In genomic region chr13:30441304-30441703, GRCh38 we compare ENCODE assay signal across 17 cellular contexts. TPM values are rescaled to one million over a fixed set of nuclear protein-coding genes. Genes with fewer than 3 reads are reported as not detected.
DNase-seq lines count a peak whose midpoint lies in the region; ATAC-seq, FAIRE-seq and TF ChIP-seq lines count a peak whose summit lies in the region.
"Had no signal": no experiment of that assay in that cellular context is flagged by ENCODE, and none has a peak within 500 bp of the region (broad histone marks: within the 10 kb centered on the region; RNA-seq: fewer than 3 reads in every experiment).

No MANE protein-coding gene starts in this region.

- no peak for TF ChIP-seq RAD21 in GM12878 (IDR thresholded peaks at IDR 0.05; ENCODE audit: insufficient read depth, low read depth, low read length)

- H4K20me1 ChIP-seq in GM12878 (ENCODE audit: control insufficient read depth, insufficient read depth): no peaks in the 10 kb centered on the region

- H3K4me1 Mint-ChIP-seq in activated naive CD8-positive, alpha-beta T cell treated with anti-CD3 and anti-CD28 coated beads, Interleukin-2, amount 10 ng/mL, durations not matched to agents 7 days and 5 days: peaks cover 6% of the 10 kb centered on the region
- H3K4me1 Mint-ChIP-seq in activated naive CD8-positive, alpha-beta T cell treated with anti-CD3 and anti-CD28 coated beads for 36 hours: peaks cover 19% of the 10 kb centered on the region

- TF ChIP-seq POLR2A in GM12878 (IDR thresholded peaks at IDR 0.05; ENCODE audit: low read depth, low read length): no peak
- TF ChIP-seq POLR2A in spleen (IDR thresholded peaks at IDR 0.05): no peak

- no peak overlapping the region for H3K27ac Mint-ChIP-seq in activated naive CD8-positive, alpha-beta T cell treated with anti-CD3 and anti-CD28 coated beads, Interleukin-2, amount 10 ng/mL, durations not matched to agents 7 days and 5 days
- H3K27ac Mint-ChIP-seq in activated naive CD8-positive, alpha-beta T cell treated with anti-CD3 and anti-CD28 coated beads for 36 hours: no peak overlapping the region

- no peak for DNase-seq in activated naive CD8-positive, alpha-beta T cell treated with anti-CD3 and anti-CD28 coated beads, Interleukin-2, amount 10 ng/mL, durations not matched to agents 7 days and 5 days
- no peak for DNase-seq in activated naive CD8-positive, alpha-beta T cell treated with anti-CD3 and anti-CD28 coated beads for 36 hours
- DNase-seq in GM12878 (ENCODE audit: low read depth, low spot score) (no peak), spleen (no peak)
- DNase-seq: activated CD4-positive, CD25-positive, alpha-beta regulatory T cell treated with anti-CD3 and anti-CD28 coated beads, Interleukin-2, amount 50 U/mL, for 72 hours; brain microvascular endothelial cell; NCI-H2171 treated with DMSO at 0.1 percent for 48 hours; psoas muscle had no signal

- POLR2A ChIA-PET in activated naive CD8-positive, alpha-beta T cell treated with anti-CD3 and anti-CD28 coated beads, Interleukin-2, amount 10 ng/mL, durations not matched to agents 7 days and 5 days (lab: Charles Lee): interaction anchor here (1.0 kb wide), 1 partner anchor 15 kb away, joined by 3 read pairs; no protein-coding TSS in a partner anchor
- POLR2A ChIA-PET in GM12878 (lab: Charles Lee): interaction anchor here (1.2 to 5.6 kb wide), 4 partner anchors 11 to 68 kb away, joined by 3 to 57 read pairs (median 26); no protein-coding TSS in a partner anchor

- no peaks in the 10 kb centered on the region for H3K36me3 ChIP-seq in GM12878 (ENCODE audit: control insufficient read depth in 2 of 2, insufficient read depth in 2 of 2, low read length in 1 of 2)
- no peaks in the 10 kb centered on the region for H3K36me3 ChIP-seq in spleen
- H3K36me3 ChIP-seq: brain microvascular endothelial cell, gastroesophageal sphincter had no signal

- WGBS in GM12878 (ENCODE audit: insufficient coverage, insufficient replicate concordance, low lambda C conversion rate, missing lambda C conversion rate): 33% methylated on average over 3 of the region's 3 CpGs
- 38 to 46% (median 43%) methylated on average over 3 of the region's 3 CpGs for WGBS in spleen, 5 donors

- intact Hi-C loops in GM12878 (cut with micrococcal nuclease; ENCODE audit: unreplicated experiment) (loop anchor here (2.0 kb wide), 1 partner anchor 19 kb away; the partner anchor contains the start of gene UBE2L5), spleen (cut with DNase I; ENCODE audit: low total_unique reads) (no loop called here)

- TF ChIP-seq CTCF in GM12878 (IDR thresholded peaks at IDR 0.05 in 2 of 3, conservative IDR thresholded peaks at IDR 0.05 in 1 of 3; ENCODE audit: control insufficient read depth in 2 of 3, extremely low read depth in 1 of 3, insufficient read depth in 1 of 3, low read depth in 3 of 3, low read length in 3 of 3): no peak
- TF ChIP-seq CTCF in spleen (IDR thresholded peaks at IDR 0.05 in 8 of 11, conservative IDR thresholded peaks at IDR 0.05 in 3 of 11): no peak

- no peak overlapping the region for H3K4me3 Mint-ChIP-seq in activated naive CD8-positive, alpha-beta T cell treated with anti-CD3 and anti-CD28 coated beads, Interleukin-2, amount 10 ng/mL, durations not matched to agents 7 days and 5 days
- no peak overlapping the region for H3K4me3 Mint-ChIP-seq in activated naive CD8-positive, alpha-beta T cell treated with anti-CD3 and anti-CD28 coated beads for 36 hours

- H3K36me3 Mint-ChIP-seq in activated naive CD8-positive, alpha-beta T cell treated with anti-CD3 and anti-CD28 coated beads, Interleukin-2, amount 10 ng/mL, durations not matched to agents 7 days and 5 days: no peaks in the 10 kb centered on the region
- no peaks in the 10 kb centered on the region for H3K36me3 Mint-ChIP-seq in activated naive CD8-positive, alpha-beta T cell treated with anti-CD3 and anti-CD28 coated beads for 36 hours

- H2AFZ ChIP-seq in GM12878 (ENCODE audit: control insufficient read depth, low read depth, low read length): peak overlapping the region; percentile 43; the same call in 1 of the 2 replicates

- BruUV-seq in GM12878 (replicated peaks; lab: Mats Ljungman, UMichigan): no TSS peak

- H3K27ac ChIP-seq in GM12878 (ENCODE audit: control insufficient read depth, insufficient read depth) (no peak overlapping the region), spleen (peak overlapping the region in 2 of 8 donors; percentile 26 to 34)
- H3K27ac ChIP-seq: brain microvascular endothelial cell, gastroesophageal sphincter, HL-60, psoas muscle had no signal

- in situ Hi-C loops in GM12878 (cut with MboI): no loop called here

- peak; percentile 47 for ATAC-seq in activated naive CD8-positive, alpha-beta T cell treated with anti-CD3 and anti-CD28 coated beads, Interleukin-2, amount 10 ng/mL, durations not matched to agents 7 days and 5 days (ENCODE audit: low read depth)
- ATAC-seq in HG03457 (IDR thresholded peaks at IDR 0.05; ENCODE audit: unreplicated experiment): peak; percentile 31
- peak; percentile 33 for ATAC-seq in GM12878
- ATAC-seq in GM19397 (IDR thresholded peaks at IDR 0.05; ENCODE audit: unreplicated experiment): no peak
- no peak for ATAC-seq in esophagus mucosa
- no peak for ATAC-seq in GM21360 (IDR thresholded peaks at IDR 0.05; ENCODE audit: unreplicated experiment)
- ATAC-seq: gastroesophageal sphincter, psoas muscle, SK-N-SH treated with all-trans-retinoic acid at 6 μM for 48 hours had no signal

- H3K9me3 Mint-ChIP-seq in activated naive CD8-positive, alpha-beta T cell treated with anti-CD3 and anti-CD28 coated beads, Interleukin-2, amount 10 ng/mL, durations not matched to agents 7 days and 5 days: no peaks in the 10 kb centered on the region
- no peaks in the 10 kb centered on the region for H3K9me3 Mint-ChIP-seq in activated naive CD8-positive, alpha-beta T cell treated with anti-CD3 and anti-CD28 coated beads for 36 hours

- no peaks in the 10 kb centered on the region; the same call in 2 of the 3 replicates for H3K9me3 ChIP-seq in GM12878 (replicated peaks; ENCODE audit: control insufficient read depth, insufficient read depth, low read length)
- no peaks in the 10 kb centered on the region for H3K9me3 ChIP-seq in spleen
- H3K9me3 ChIP-seq: gastroesophageal sphincter, psoas muscle had no signal

- SMC1A ChIA-PET in GM12878 (lab: Charles Lee; ENCODE audit: uncharacterized antibody, unreplicated experiment): interaction anchor here (1.1 to 9.1 kb wide), 9 partner anchors 10 to 299 kb away, joined by 3 to 155 read pairs (median 27); no protein-coding TSS in a partner anchor

- RAD21 ChIA-PET in GM12878 (lab: Charles Lee; ENCODE audit: unreplicated experiment): interaction anchor here (1.3 to 7.4 kb wide), 7 partner anchors 11 to 68 kb away, joined by 4 to 89 read pairs (median 10); partner anchors contain the start of gene UBE2L5

- no peak overlapping the region for H3K9ac ChIP-seq in GM12878 (ENCODE audit: control insufficient read depth, insufficient read depth, low read length)

- H3K27me3 ChIP-seq in GM12878 (replicated peaks in 1 of 2; ENCODE audit: control insufficient read depth in 2 of 2, insufficient read depth in 2 of 2, low read length in 1 of 2) (no peaks in the 10 kb centered on the region), spleen (replicated peaks in 1 of 7) (no peaks in the 10 kb centered on the region)
- H3K27me3 ChIP-seq: gastroesophageal sphincter had no signal

- FAIRE-seq in GM12878 (lab: Jason Lieb, UNC): no peak

- H3K4me3 ChIP-seq in GM12878 (no peak overlapping the region), spleen (no peak overlapping the region)
- H3K4me3 ChIP-seq: gastroesophageal sphincter, psoas muscle had no signal

- peaks cover 1% of the 10 kb centered on the region; the same call in 1 of the 2 replicates for H3K79me2 ChIP-seq in GM12878 (ENCODE audit: control insufficient read depth, insufficient read depth, low read length)

- H3K4me1 ChIP-seq in GM12878 (ENCODE audit: control insufficient read depth, insufficient read depth, low read length): peaks cover 41% of the 10 kb centered on the region
- H3K4me1 ChIP-seq in spleen: peaks cover 8 to 53% (median 37%) of the 10 kb centered on the region in 6 donors

- H3K27me3 Mint-ChIP-seq in activated naive CD8-positive, alpha-beta T cell treated with anti-CD3 and anti-CD28 coated beads, Interleukin-2, amount 10 ng/mL, durations not matched to agents 7 days and 5 days: peaks cover 16% of the 10 kb centered on the region
- H3K27me3 Mint-ChIP-seq in activated naive CD8-positive, alpha-beta T cell treated with anti-CD3 and anti-CD28 coated beads for 36 hours: peaks cover 13% of the 10 kb centered on the region

- no peak for TF ChIP-seq EP300 in GM12878 (IDR thresholded peaks at IDR 0.05; ENCODE audit: borderline replicate concordance in 1 of 2, control insufficient read depth in 1 of 2, low read depth in 2 of 2, low read length in 2 of 2)

- CTCF ChIA-PET in GM12878 (lab: Yijun Ruan, JAX): interaction anchor here (1.1 to 6.5 kb wide), 5 partner anchors 10 to 90 kb away, joined by 3 to 61 read pairs (median 5); no protein-coding TSS in a partner anchor

- H3K4me2 ChIP-seq in GM12878 (ENCODE audit: control insufficient read depth, insufficient read depth): no peak overlapping the region

RNA-seq across cellular contexts. Expression of gene UBE2L5, which starts 19.0 kb away (rescaled TPM):
- not detected for total RNA-seq in activated naive CD8-positive, alpha-beta T cell treated with anti-CD3 and anti-CD28 coated beads, Interleukin-2, amount 10 ng/mL, durations not matched to agents 7 days and 5 days
- not detected for total RNA-seq in activated naive CD8-positive, alpha-beta T cell treated with anti-CD3 and anti-CD28 coated beads for 36 hours
- 0.78 TPM in 1 of 2 replicates, not detected in the other for total RNA-seq in GM12878 (2013; cell fraction: nucleolus; rRNA removed)
- total RNA-seq in GM12878 (2014; rRNA removed): 0.06 and 0.11 TPM in 2 replicates
- total RNA-seq in GM12878 (2014; rRNA removed; fragmentation: Illumina TruSeq; extraction: Trizol): not detected in 2 replicates
- not detected in 2 replicates for total RNA-seq in GM12878 (2021)
- polyA plus RNA-seq in GM12878 (2011; ENCODE audit: low read depth): 1.0 TPM
- 0.22 and 0.32 TPM in 2 replicates for polyA plus RNA-seq in GM12878 (2011; rRNA removed)
- not detected in 2 replicates for polyA plus RNA-seq in GM12878 (2011; cell fraction: cytosol; rRNA removed)
- polyA plus RNA-seq in GM12878 (2011; cell fraction: nucleus; rRNA removed): 0.13 TPM in 1 of 2 replicates, not detected in the other
- 0.13 and 0.34 TPM in 2 replicates for polyA plus RNA-seq in GM12878 (2012)
- polyA plus RNA-seq in GM12878 (2014; fragmentation: Illumina TruSeq; extraction: Trizol): 0.29 TPM in 1 of 2 replicates, not detected in the other
- polyA plus RNA-seq in GM12878 (2014; fragmentation: Nextera tagmentation; extraction: Ambion mirVana): under 1 TPM; 0.03 to 0.11 TPM
- polyA plus RNA-seq in GM12878 (2014; rRNA removed): 1.1 TPM in 1 of 2 replicates, not detected in the other
- polyA plus RNA-seq in GM12878 (2016; fragmentation: Nextera tagmentation; extraction: Ambion mirVana): under 1 TPM; 0.17 to 0.21 TPM
- not detected in 2 replicates for polyA minus RNA-seq in GM12878 (2011; rRNA and poly(A)+ RNA removed)
- polyA minus RNA-seq in GM12878 (2011; cell fraction: cytosol; rRNA and poly(A)+ RNA removed): not detected in 2 replicates
- not detected in 2 replicates for polyA minus RNA-seq in GM12878 (2011; cell fraction: nucleus; rRNA and poly(A)+ RNA removed)
- not detected for total RNA-seq in spleen
- under 1 TPM in 1 of 3 donors, not detected in 2; 0.05 TPM for polyA plus RNA-seq in spleen
- not detected for total RNA-seq in esophagus mucosa
- total RNA-seq: Daoy, psoas muscle, ureter had no signal
- polyA plus RNA-seq: psoas muscle had no signal

RNA-seq across cellular contexts. Expression of gene HMGB1, which starts 24.4 kb away (rescaled TPM):
- total RNA-seq in activated naive CD8-positive, alpha-beta T cell treated with anti-CD3 and anti-CD28 coated beads, Interleukin-2, amount 10 ng/mL, durations not matched to agents 7 days and 5 days: 100 to 1,000 TPM; 483 to 504 TPM
- 100 to 1,000 TPM; 804 to 850 TPM for total RNA-seq in activated naive CD8-positive, alpha-beta T cell treated with anti-CD3 and anti-CD28 coated beads for 36 hours
- total RNA-seq in GM12878 (2013; cell fraction: nucleolus; rRNA removed): 204 and 210 TPM in 2 replicates
- total RNA-seq in GM12878 (2014; rRNA removed) (550 and 625 TPM in 2 replicates), GM12878 (2014; rRNA removed; fragmentation: Illumina TruSeq; extraction: Trizol) (1,176 and 1,210 TPM in 2 replicates), GM12878 (2021) (573 and 591 TPM in 2 replicates), spleen (100 to 1,000 TPM; 221 to 400 (median 295) TPM), esophagus mucosa (271 TPM)
- 338 TPM for polyA plus RNA-seq in GM12878 (2011; ENCODE audit: low read depth)
- polyA plus RNA-seq in GM12878 (2011; rRNA removed) (365 and 533 TPM in 2 replicates), GM12878 (2014; fragmentation: Illumina TruSeq; extraction: Trizol) (1,581 and 1,586 TPM in 2 replicates), GM12878 (2014; fragmentation: Nextera tagmentation; extraction: Ambion mirVana) (1,000 to 10,000 TPM; 2,416 to 2,529 TPM), GM12878 (2014; rRNA removed) (709 and 796 TPM in 2 replicates), GM12878 (2016; fragmentation: Nextera tagmentation; extraction: Ambion mirVana) (1,000 to 10,000 TPM; 1,596 to 1,698 TPM), spleen (100 to 1,000 TPM; 295 to 528 (median 353) TPM)
- 127 and 129 TPM in 2 replicates for polyA plus RNA-seq in GM12878 (2011; cell fraction: cytosol; rRNA removed)
- 131 and 184 TPM in 2 replicates for polyA plus RNA-seq in GM12878 (2011; cell fraction: nucleus; rRNA removed)
- polyA plus RNA-seq in GM12878 (2012): 334 and 381 TPM in 2 replicates
- polyA minus RNA-seq in GM12878 (2011; rRNA and poly(A)+ RNA removed): 59.0 and 68.5 TPM in 2 replicates
- 74.6 and 120 TPM in 2 replicates for polyA minus RNA-seq in GM12878 (2011; cell fraction: cytosol; rRNA and poly(A)+ RNA removed)
- 47.6 and 68.8 TPM in 2 replicates for polyA minus RNA-seq in GM12878 (2011; cell fraction: nucleus; rRNA and poly(A)+ RNA removed)

Comparison
In these comparisons a context has a peak if more than half of its experiments do, and no peak if none do; other contexts are left out.
1. ATAC-seq: peak in activated naive CD8-positive, alpha-beta T cell treated with anti-CD3 and anti-CD28 coated beads, Interleukin-2, amount 10 ng/mL, durations not matched to agents 7 days and 5 days (single experiment), HG03457 (single experiment) and GM12878 (single experiment); none in GM19397 (single experiment), esophagus mucosa (single experiment) and GM21360 (single experiment).